ENCODE assay signal across 1 cellular context in genomic region chr21:42848932-42849758, GRCh38.
TF ChIP-seq lines count a peak whose summit lies in the region.

No MANE protein-coding gene starts in this region.

TF ChIP-seq in GM23338, 12 proteins besides CTCF, POLR2A, EP300 and RAD21 (continued from another document):
- TF ChIP-seq ZNF462 (CRISPR knock-in tag; IDR thresholded peaks at IDR 0.05) (no peak), ETS1 (IDR thresholded peaks at IDR 0.05) (no peak), ZNF331 (CRISPR knock-in tag; IDR thresholded peaks at IDR 0.05; ENCODE audit: low read depth) (no peak), ZNF114 (CRISPR knock-in tag; IDR thresholded peaks at IDR 0.05) (no peak)
